In the genomic region with DNA sequence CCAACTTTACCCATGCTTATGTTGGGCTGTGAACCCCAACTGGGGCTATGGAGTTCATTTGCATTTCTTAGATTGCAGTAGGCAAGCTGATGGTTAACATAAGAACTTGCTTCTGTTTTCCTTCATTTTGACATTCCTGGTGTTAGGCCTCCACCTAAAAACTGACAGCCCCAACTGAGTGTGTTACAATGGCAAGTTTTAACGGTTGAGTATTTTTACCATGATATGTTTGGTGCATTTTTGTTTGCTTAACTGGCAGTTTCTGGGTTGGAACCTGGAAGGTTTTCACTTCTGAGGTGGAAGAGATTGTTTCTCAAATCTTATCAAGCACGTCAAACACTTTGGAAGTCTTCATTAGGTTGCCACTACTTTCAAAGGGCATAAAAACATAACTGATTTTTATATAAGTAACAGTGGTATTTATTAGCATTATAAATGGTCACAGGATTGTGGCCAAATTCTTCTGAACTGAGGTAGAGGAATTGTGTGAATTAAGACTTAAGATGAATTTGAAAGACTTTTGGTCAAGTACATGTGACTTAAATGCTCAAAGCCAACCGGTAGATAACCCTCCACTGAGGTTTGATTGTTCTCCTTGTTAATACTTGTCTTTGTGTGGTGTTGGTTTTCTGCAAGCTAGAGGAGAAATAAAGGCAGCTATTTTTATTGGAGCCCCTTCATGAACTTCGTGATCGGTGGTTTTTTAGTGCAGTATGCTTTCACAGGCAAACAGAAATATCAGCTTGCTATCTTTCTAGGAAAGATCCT, we compare ENCODE assay signal across 17 cellular contexts. TPM values are rescaled to one million over a fixed set of nuclear protein-coding genes. Genes with fewer than 3 reads are reported as not detected.
DNase-seq lines count a peak whose midpoint lies in the region; ATAC-seq and TF ChIP-seq lines count a peak whose summit lies in the region.
"Had no signal": no experiment of that assay in that cellular context is flagged by ENCODE, and none has a peak within 500 bp of the region (broad histone marks: within the 10 kb centered on the region; RNA-seq: fewer than 3 reads in every experiment).

No MANE protein-coding gene starts in this region.

- no peak overlapping the region for H2AFZ ChIP-seq in smooth muscle cell (ENCODE audit: low read depth)

- no peak overlapping the region for H3K27ac Mint-ChIP-seq in activated CD4-positive, alpha-beta T cell treated with anti-CD3 and anti-CD28 coated beads for 36 hours

- DNase-seq in activated CD4-positive, alpha-beta T cell treated with anti-CD3 and anti-CD28 coated beads for 36 hours: no peak
- DNase-seq in activated CD4-positive, alpha-beta T cell treated with anti-CD3 and anti-CD28 coated beads, Interleukin-2, amount 50 U/mL, for 1 hour: no peak
- DNase-seq in OCI-M1 (lab: John Stamatoyannopoulos, UW) (peak; percentile 65), dorsolateral prefrontal cortex (no peak), smooth muscle cell (lab: John Stamatoyannopoulos, UW; ENCODE audit: unreplicated experiment) (no peak), NCI-H1417 treated with DMSO at 0.1 percent for 48 hours (lab: John Stamatoyannopoulos, UW) (no peak), tibial nerve (ENCODE audit: low spot score in 2 of 2) (no peak), GM19240 (ENCODE audit: insufficient read length, low spot score) (no peak)
- DNase-seq: ACHN; activated CD4-positive, alpha-beta T cell treated with anti-CD3 and anti-CD28 coated beads, Interleukin-2, amount 50 U/mL, for 4 hours; head of caudate nucleus; NCI-H1048; NCI-H510A treated with DMSO at 0.1 percent for 48 hours; SHP77; stimulated activated CD4-positive, alpha-beta T cell treated with anti-CD3 and anti-CD28 coated beads, Interleukin-2, amount 100 ng/mL, for 24 hours had no signal

- H3K27me3 ChIP-seq in dorsolateral prefrontal cortex (no peaks in the 10 kb centered on the region), smooth muscle cell (ENCODE audit: low read depth) (peaks cover 41% of the 10 kb centered on the region), tibial nerve (no peaks in the 10 kb centered on the region)

- peaks cover 24% of the 10 kb centered on the region for H3K4me1 ChIP-seq in smooth muscle cell (ENCODE audit: low read depth)
- peaks cover 0 to 53% (median 20%) of the 10 kb centered on the region in 4 donors for H3K4me1 ChIP-seq in tibial nerve

- peaks cover 8% of the 10 kb centered on the region for H3K79me2 ChIP-seq in smooth muscle cell (ENCODE audit: low read depth)

- peaks cover 58% of the 10 kb centered on the region for H4K20me1 ChIP-seq in smooth muscle cell (ENCODE audit: low read depth)

- no peak for ATAC-seq in activated CD4-positive, alpha-beta T cell treated with anti-CD3 and anti-CD28 coated beads for 36 hours

- H3K4me3 ChIP-seq in dorsolateral prefrontal cortex: peak overlapping the region in 53 of 59 donors; percentile 8 to 92 (median 81)
- H3K4me3 ChIP-seq in smooth muscle cell: peak overlapping the region; percentile 72
- H3K4me3 ChIP-seq in tibial nerve: no peak overlapping the region

- TF ChIP-seq POLR2A in tibial nerve (IDR thresholded peaks at IDR 0.05): no peak

- CTCF ChIA-PET in activated CD4-positive, alpha-beta T cell treated with anti-CD3 and anti-CD28 coated beads for 36 hours (lab: Charles Lee): interaction anchor here (0.5 to 2.1 kb wide), 4 partner anchors 8 to 309 kb away, joined by 3 to 5 read pairs (median 3); a partner anchor contains a TSS

- no peaks in the 10 kb centered on the region for H3K9me3 ChIP-seq in smooth muscle cell (replicated peaks; ENCODE audit: low read depth)
- H3K9me3 ChIP-seq in tibial nerve: no peaks in the 10 kb centered on the region

- H3K27me3 Mint-ChIP-seq in activated CD4-positive, alpha-beta T cell treated with anti-CD3 and anti-CD28 coated beads for 36 hours: peaks cover 25% of the 10 kb centered on the region

- POLR2A ChIA-PET in activated CD4-positive, alpha-beta T cell treated with anti-CD3 and anti-CD28 coated beads for 36 hours (lab: Charles Lee): interaction anchor here (0.8 to 1.5 kb wide), 2 partner anchors 12 to 114 kb away, joined by 3 to 4 read pairs; no protein-coding TSS in a partner anchor

- H3K9me3 Mint-ChIP-seq in activated CD4-positive, alpha-beta T cell treated with anti-CD3 and anti-CD28 coated beads for 36 hours (ENCODE audit: low read depth): no peaks in the 10 kb centered on the region

- peak overlapping the region; percentile 88 for H3K4me3 Mint-ChIP-seq in activated CD4-positive, alpha-beta T cell treated with anti-CD3 and anti-CD28 coated beads for 36 hours

- no peak for TF ChIP-seq CTCF in dorsolateral prefrontal cortex (IDR thresholded peaks at IDR 0.05 in 54 of 56, conservative IDR thresholded peaks at IDR 0.05 in 2 of 56; ENCODE audit: low read depth in 1 of 56, partially characterized antibody in 56 of 56)
- TF ChIP-seq CTCF in smooth muscle cell (IDR thresholded peaks at IDR 0.05; ENCODE audit: borderline replicate concordance, insufficient read depth, poor library complexity, severe bottlenecking): no peak
- TF ChIP-seq CTCF in tibial nerve (IDR thresholded peaks at IDR 0.05): no peak

- peaks cover 49% of the 10 kb centered on the region for H3K4me1 Mint-ChIP-seq in activated CD4-positive, alpha-beta T cell treated with anti-CD3 and anti-CD28 coated beads for 36 hours

- H3K4me2 ChIP-seq in smooth muscle cell: peak overlapping the region; percentile 93

- 24% methylated on average over 5 of the region's 5 CpGs for WGBS in smooth muscle cell (ENCODE audit: low lambda C conversion rate)
- 62 to 63% methylated on average over 5 of the region's 5 CpGs for WGBS in tibial nerve, 2 donors

- peaks cover 20% of the 10 kb centered on the region for H3K36me3 Mint-ChIP-seq in activated CD4-positive, alpha-beta T cell treated with anti-CD3 and anti-CD28 coated beads for 36 hours (ENCODE audit: low read depth)

- H3K36me3 ChIP-seq in smooth muscle cell (ENCODE audit: low read depth): peaks cover 5% of the 10 kb centered on the region
- peaks cover 0 to 16% (median 0%) of the 10 kb centered on the region in 3 donors for H3K36me3 ChIP-seq in tibial nerve

- intact Hi-C loops in activated CD4-positive, alpha-beta T cell treated with anti-CD3 and anti-CD28 coated beads for 36 hours (cut with DNase I, micrococcal nuclease): loop anchor here (1.0 to 10.0 kb wide), 5 partner anchors 12 to 664 kb away; a partner anchor contains a TSS
- intact Hi-C loops in dorsolateral prefrontal cortex (cut with DNase I): loop anchor here (2.0 to 10.0 kb wide), 6 partner anchors 17 to 829 kb away; a partner anchor contains a TSS

- H3F3A ChIP-seq in smooth muscle cell (ENCODE audit: low read depth): peaks cover 6% of the 10 kb centered on the region

- no peak overlapping the region for H3K9ac ChIP-seq in smooth muscle cell (ENCODE audit: low read depth)

- TF ChIP-seq EP300 in tibial nerve (IDR thresholded peaks at IDR 0.05): no peak

- peak overlapping the region in 29 of 59 donors; percentile 1 to 94 (median 81) for H3K27ac ChIP-seq in dorsolateral prefrontal cortex
- no peak overlapping the region for H3K27ac ChIP-seq in smooth muscle cell (ENCODE audit: low read depth)
- no peak overlapping the region for H3K27ac ChIP-seq in tibial nerve

RNA-seq across cellular contexts. Expression of a gene that starts 2.8 kb away (rescaled TPM):
- total RNA-seq in activated CD4-positive, alpha-beta T cell treated with anti-CD3 and anti-CD28 coated beads for 36 hours: 10 to 100 TPM; 52.9 to 55.2 TPM
- total RNA-seq in dorsolateral prefrontal cortex (100 to 1,000 TPM in 17 of 120 experiments, 10 to 100 TPM in 103; 48.1 to 140 (median 80.9) TPM), smooth muscle cell (34.5 and 51.1 TPM in 2 replicates), tibial nerve (100 to 1,000 TPM in 1 of 4 donors, 10 to 100 TPM in 3; 60.8 to 109 (median 67.8) TPM)
- 10.4 and 11.4 TPM in 2 replicates for polyA plus RNA-seq in smooth muscle cell

RNA-seq across cellular contexts. Expression of a gene that starts 7.5 kb away (rescaled TPM):
- 10 to 100 TPM; 53.8 to 77.1 TPM for total RNA-seq in activated CD4-positive, alpha-beta T cell treated with anti-CD3 and anti-CD28 coated beads for 36 hours
- total RNA-seq in dorsolateral prefrontal cortex (10 to 100 TPM; 26.2 to 65.4 (median 41.7) TPM), smooth muscle cell (44.3 and 99.0 TPM in 2 replicates), tibial nerve (10 to 100 TPM; 17.2 to 28.2 (median 23.8) TPM)
- 78.1 and 80.6 TPM in 2 replicates for polyA plus RNA-seq in smooth muscle cell

RNA-seq across cellular contexts. Expression of a gene that starts 21.6 kb away (rescaled TPM):
- total RNA-seq in activated CD4-positive, alpha-beta T cell treated with anti-CD3 and anti-CD28 coated beads for 36 hours: under 1 TPM; 0.09 to 0.11 TPM
- total RNA-seq in dorsolateral prefrontal cortex (10 to 100 TPM in 2 of 120 experiments, 1 to 10 TPM in 117, under 1 TPM in 1; 0.97 to 12.5 (median 4.6) TPM), smooth muscle cell (not detected in 2 replicates), tibial nerve (not detected)
- 0.61 TPM in 1 of 2 replicates, not detected in the other for polyA plus RNA-seq in smooth muscle cell
- total RNA-seq: osteoblast had no signal
- polyA plus RNA-seq: liver had no signal

Comparison
In these comparisons a context has a peak if more than half of its experiments do, and no peak if none do; other contexts are left out.
1. H3K4me3 ChIP-seq: peak in dorsolateral prefrontal cortex (53 of 59) and smooth muscle cell (single experiment); none in tibial nerve (0 of 4).